Comparison of ENCODE assay signal across 9 cellular contexts in the genomic region with DNA sequence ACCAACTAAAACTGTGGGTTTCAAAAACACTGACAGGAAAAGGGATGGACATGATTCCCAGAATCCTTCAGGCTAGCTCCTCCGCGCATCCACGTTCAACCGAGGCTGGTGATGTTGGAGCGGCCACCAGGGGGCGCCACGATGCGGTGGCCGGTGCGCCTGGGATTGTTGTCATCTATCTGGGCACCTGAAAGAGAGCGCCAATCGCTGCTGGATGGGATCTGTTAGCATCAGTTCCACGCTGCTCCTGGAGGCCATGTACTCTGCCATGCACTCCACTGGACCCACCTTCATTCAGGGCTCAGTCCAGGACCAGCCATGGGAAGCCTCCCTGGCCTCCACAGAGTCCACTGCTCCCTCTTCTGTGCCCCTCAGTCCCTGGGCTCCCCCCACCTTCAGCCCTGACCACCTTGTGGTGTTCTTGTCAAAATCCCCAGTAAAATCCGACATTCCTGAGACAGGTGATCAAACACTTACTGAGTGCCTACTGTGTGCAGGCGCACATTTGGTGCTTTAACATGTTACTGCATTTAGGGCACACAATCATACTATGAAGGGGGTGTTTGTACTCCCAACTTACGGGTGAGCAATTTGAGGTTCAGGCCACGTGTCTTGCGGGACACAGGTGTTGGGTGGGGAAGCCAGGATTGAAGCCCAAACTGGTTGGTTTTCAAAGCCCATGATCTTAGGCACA.
DNase-seq lines count a peak whose midpoint lies in the region; ATAC-seq and TF ChIP-seq lines count a peak whose summit lies in the region.
"Had no signal": no experiment of that assay in that cellular context is flagged by ENCODE, and none has a peak within 500 bp of the region (broad histone marks: within the 10 kb centered on the region; RNA-seq: fewer than 3 reads in every experiment).

No MANE protein-coding gene starts in this region.

- intact Hi-C loops in left ventricle myocardium inferior (cut with micrococcal nuclease), result no loop called here
- intact Hi-C loops in Right ventricle myocardium superior (cut with DNase I), result no loop called here
- intact Hi-C loops in OCI-LY7 (cut with micrococcal nuclease; ENCODE audit: unreplicated experiment), result no loop called here

- H3K4me2 ChIP-seq in OCI-LY7 (ENCODE audit: low read length), result no peak overlapping the region

- no peak for TF ChIP-seq EP300 in upper lobe of left lung (IDR thresholded peaks at IDR 0.05)

- peak; percentile 57 for TF ChIP-seq CTCF in left ventricle myocardium inferior (IDR thresholded peaks at IDR 0.05; ENCODE audit: borderline replicate concordance)
- TF ChIP-seq CTCF in OCI-LY7 (conservative IDR thresholded peaks at IDR 0.05; ENCODE audit: low read length), result peak; percentile 78
- peak in 5 of 6 experiments; percentile 34 to 57 (median 46) for TF ChIP-seq CTCF in upper lobe of left lung (IDR thresholded peaks at IDR 0.05)

- H3K27ac ChIP-seq in left ventricle myocardium inferior (replicated peaks) (no peak overlapping the region), OCI-LY7 (ENCODE audit: low read depth, low read length, poor library complexity, severe bottlenecking) (no peak overlapping the region), upper lobe of left lung (no peak overlapping the region)
- H3K27ac ChIP-seq: sigmoid colon had no signal

- no peaks in the 10 kb centered on the region for H4K20me1 ChIP-seq in OCI-LY7 (ENCODE audit: insufficient read depth, low read length)

- H3K36me3 ChIP-seq in left ventricle myocardium inferior, result peaks cover 42% of the 10 kb centered on the region
- no peaks in the 10 kb centered on the region for H3K36me3 ChIP-seq in OCI-LY7 (ENCODE audit: insufficient read depth, low read length)
- H3K36me3 ChIP-seq in upper lobe of left lung, result peaks cover 0 to 25% (median 10%) of the 10 kb centered on the region in 4 donors

- POLR2A ChIA-PET in OCI-LY7 (lab: Charles Lee), result interaction anchor here (0.5 kb wide), 1 partner anchor 236 kb away, joined by 3 read pairs; no protein-coding TSS in a partner anchor

- ATAC-seq in Right ventricle myocardium superior (ENCODE audit: poor library complexity) (no peak), upper lobe of left lung (ENCODE audit: low FRiP score in 2 of 2) (no peak)

- no peak overlapping the region for H3K4me3 ChIP-seq in left ventricle myocardium inferior
- no peak overlapping the region for H3K4me3 ChIP-seq in OCI-LY7 (ENCODE audit: low read depth, low read length, poor library complexity, severe bottlenecking)
- H3K4me3 ChIP-seq in upper lobe of left lung, result no peak overlapping the region
- H3K4me3 ChIP-seq: sigmoid colon had no signal

- H3K27me3 ChIP-seq in left ventricle myocardium inferior (ENCODE audit: low read depth), result no peaks in the 10 kb centered on the region
- H3K27me3 ChIP-seq in upper lobe of left lung, result no peaks in the 10 kb centered on the region
- H3K27me3 ChIP-seq: sigmoid colon had no signal

- WGBS in upper lobe of left lung, 2 donors, result 78% methylated on average over 17 to 18 of the region's 18 CpGs

- no peak for DNase-seq in left ventricle myocardium inferior
- no peak for DNase-seq in Right ventricle myocardium superior
- DNase-seq in OCI-LY7 (ENCODE audit: low spot score), result no peak
- DNase-seq in hepatic stellate cell (ENCODE audit: low spot score), result peak; percentile 35
- peak in 1 of 2 donors; percentile 82 for DNase-seq in upper lobe of left lung
- DNase-seq in DMS153 treated with DMSO at 0.1 percent for 48 hours (lab: John Stamatoyannopoulos, UW; ENCODE audit: unreplicated experiment), result no peak
- no peak for DNase-seq in HuH-7.5 (ENCODE audit: low spot score)
- no peak for DNase-seq in NCI-H2227 treated with DMSO at 0.1 percent for 48 hours (lab: John Stamatoyannopoulos, UW)
- DNase-seq: sigmoid colon had no signal

- H3K9me2 ChIP-seq in OCI-LY7 (ENCODE audit: insufficient read depth, low read length), result no peaks in the 10 kb centered on the region

- no peak overlapping the region for H2AFZ ChIP-seq in OCI-LY7 (ENCODE audit: low read length)

- TF ChIP-seq POLR2A in upper lobe of left lung (IDR thresholded peaks at IDR 0.05), result no peak

- no peaks in the 10 kb centered on the region for H3K79me2 ChIP-seq in OCI-LY7 (ENCODE audit: insufficient read depth, low read depth, low read length)

- H3K4me1 ChIP-seq in left ventricle myocardium inferior (peaks cover 4% of the 10 kb centered on the region), OCI-LY7 (ENCODE audit: insufficient read depth, low read length, poor library complexity, severe bottlenecking) (no peaks in the 10 kb centered on the region), upper lobe of left lung (peaks cover 1 to 3% (median 2%) of the 10 kb centered on the region in 4 donors)
- H3K4me1 ChIP-seq: sigmoid colon had no signal

- H3K9me3 ChIP-seq in left ventricle myocardium inferior (replicated peaks) (no peaks in the 10 kb centered on the region), OCI-LY7 (ENCODE audit: low read length) (no peaks in the 10 kb centered on the region), upper lobe of left lung (no peaks in the 10 kb centered on the region)
- H3K9me3 ChIP-seq: sigmoid colon had no signal

- no TSS peak for BruUV-seq in OCI-LY7 (replicated peaks; lab: Mats Ljungman, UMichigan)

- CTCF ChIA-PET in OCI-LY7 (lab: Charles Lee; ENCODE audit: unreplicated experiment), result no interaction called here
